8 cellular contexts compared by ENCODE assay signal in genomic region chr17:8162232-8162996, GRCh38. TPM values are rescaled to one million over a fixed set of nuclear protein-coding genes. Genes with fewer than 3 reads are reported as not detected.
DNase-seq lines count a peak whose midpoint lies in the region; ATAC-seq, FAIRE-seq and TF ChIP-seq lines count a peak whose summit lies in the region.

A gene with protein sequence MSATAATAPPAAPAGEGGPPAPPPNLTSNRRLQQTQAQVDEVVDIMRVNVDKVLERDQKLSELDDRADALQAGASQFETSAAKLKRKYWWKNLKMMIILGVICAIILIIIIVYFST (minus strand): TSS chr17:8162948. CDS start chr17:8162879, 69 bp downstream.

- H3K27me3 ChIP-seq in ascending aorta: no peaks in the 10 kb centered on the region
- H3K27me3 ChIP-seq in hepatocyte: no peaks in the 10 kb centered on the region

- intact Hi-C loops in ascending aorta (cut with DNase I): loop anchor here (2.0 kb wide), 1 partner anchor 24 kb away; no protein-coding TSS in a partner anchor
- intact Hi-C loops in sciatic nerve (cut with DNase I): no loop called here

- no peaks in the 10 kb centered on the region for H3K9me2 ChIP-seq in hepatocyte (replicated peaks; ENCODE audit: insufficient read depth)

- peak within 1 kb of the TSS; percentile 99 to 100 for H3K27ac ChIP-seq in ascending aorta
- peak within 1 kb of the TSS; percentile 100 for H3K27ac ChIP-seq in hepatocyte

- under 1% methylated on average over 41 of the region's 75 CpGs for WGBS in hepatocyte (ENCODE audit: low lambda C conversion rate, missing lambda C conversion rate)

- peak within 1 kb of the TSS; percentile 91 to 100 for H3K4me3 ChIP-seq in ascending aorta
- peak within 1 kb of the TSS; percentile 100 for H3K4me3 ChIP-seq in hepatocyte

- H2AFZ ChIP-seq in hepatocyte: peak within 1 kb of the TSS; percentile 95

- peaks cover 27% of the 10 kb centered on the region for H3K79me2 ChIP-seq in hepatocyte

- no peak for DNase-seq in GM12891 (ENCODE audit: insufficient read length, low spot score)
- peak; percentile 45 for DNase-seq in HT1080 (ENCODE audit: low read depth)
- DNase-seq in ascending aorta (ENCODE audit: low spot score in 2 of 2): peak in 1 of 2 donors; percentile 92
- peak; percentile 94 for DNase-seq in hepatocyte (ENCODE audit: low spot score)
- DNase-seq in sciatic nerve (ENCODE audit: low spot score): peak; percentile 92
- DNase-seq in NCI-H526 treated with DMSO at 0.1 percent for 48 hours (lab: John Stamatoyannopoulos, UW): no peak

- peak; percentile 60 for ATAC-seq in sciatic nerve
- ATAC-seq in GM21576 (IDR thresholded peaks at IDR 0.05; ENCODE audit: unreplicated experiment): no peak

- H3K9me3 ChIP-seq in ascending aorta (no peaks in the 10 kb centered on the region), hepatocyte (ENCODE audit: low read depth) (no peaks in the 10 kb centered on the region)

- H3K27ac Mint-ChIP-seq in T-helper 1 cell treated with Interleukin-12 subunit alpha and Interleukin-12 subunit beta and Interleukin-4 antibody, amounts not matched to agents 30 μg/mL and 1 μg/mL, for 36 hours: peak within 1 kb of the TSS; percentile 98

- H3K9me3 Mint-ChIP-seq in T-helper 1 cell treated with Interleukin-12 subunit alpha and Interleukin-12 subunit beta and Interleukin-4 antibody, amounts not matched to agents 30 μg/mL and 1 μg/mL, for 36 hours: no peaks in the 10 kb centered on the region

- H3K4me1 ChIP-seq in ascending aorta: peaks cover 21 to 42% of the 10 kb centered on the region in 2 donors
- H3K4me1 ChIP-seq in hepatocyte (ENCODE audit: insufficient read depth): peaks cover 25% of the 10 kb centered on the region

- no peak for TF ChIP-seq CTCF in ascending aorta (IDR thresholded peaks at IDR 0.05)
- TF ChIP-seq CTCF in hepatocyte (IDR thresholded peaks at IDR 0.05; ENCODE audit: poor library complexity): no peak

- peak; percentile 70; the same call in 1 of the 2 replicates for TF ChIP-seq POLR2A in GM12891 (IDR thresholded peaks at IDR 0.05; ENCODE audit: low read depth, low read length)

- no peaks in the 10 kb centered on the region for H3K27me3 Mint-ChIP-seq in T-helper 1 cell treated with Interleukin-12 subunit alpha and Interleukin-12 subunit beta and Interleukin-4 antibody, amounts not matched to agents 30 μg/mL and 1 μg/mL, for 36 hours (ENCODE audit: low read depth)

- H3K4me2 ChIP-seq in hepatocyte: peak within 1 kb of the TSS; percentile 99

- H4K20me1 ChIP-seq in hepatocyte (ENCODE audit: insufficient read depth, poor library complexity, severe bottlenecking): peaks cover 5% of the 10 kb centered on the region

- H3K36me3 ChIP-seq in ascending aorta: peaks cover 15 to 23% of the 10 kb centered on the region in 2 donors
- no peaks in the 10 kb centered on the region for H3K36me3 ChIP-seq in hepatocyte (replicated peaks; ENCODE audit: insufficient read depth, low read depth)

- H3K36me3 Mint-ChIP-seq in T-helper 1 cell treated with Interleukin-12 subunit alpha and Interleukin-12 subunit beta and Interleukin-4 antibody, amounts not matched to agents 30 μg/mL and 1 μg/mL, for 36 hours (ENCODE audit: low read depth): peaks cover 30% of the 10 kb centered on the region

- peak; percentile 91 for FAIRE-seq in GM12891 (lab: Jason Lieb, UNC)

- H3K4me3 Mint-ChIP-seq in T-helper 1 cell treated with Interleukin-12 subunit alpha and Interleukin-12 subunit beta and Interleukin-4 antibody, amounts not matched to agents 30 μg/mL and 1 μg/mL, for 36 hours: peak within 1 kb of the TSS; percentile 86

- H3K4me1 Mint-ChIP-seq in T-helper 1 cell treated with Interleukin-12 subunit alpha and Interleukin-12 subunit beta and Interleukin-4 antibody, amounts not matched to agents 30 μg/mL and 1 μg/mL, for 36 hours (ENCODE audit: low read depth): peaks cover 49% of the 10 kb centered on the region

TF ChIP-seq in GM12891, 5 proteins besides CTCF, POLR2A, EP300 and RAD21:
- TF ChIP-seq POLR2AphosphoS5 (IDR thresholded peaks at IDR 0.05; ENCODE audit: low read depth, low read length) (peak; percentile 68; the same call in 1 of the 2 replicates), TAF1 (IDR thresholded peaks at IDR 0.05; ENCODE audit: low read depth, low read length) (peak; percentile 48; the same call in 1 of the 2 replicates), POU2F2 (IDR thresholded peaks at IDR 0.05; ENCODE audit: low read depth, low read length) (no peak)

RNA-seq across cellular contexts. Expression of the gene that starts here (rescaled TPM):
- polyA plus RNA-seq in GM12891 (2012; ENCODE audit: low read depth, missing spikeins): 40.0 TPM
- total RNA-seq in HT1080 (2014; rRNA removed; shearing (Covaris generic)): 2.7 and 4.6 TPM in 2 replicates
- polyA plus RNA-seq in HT1080 (2015; cell fraction: cytosol; rRNA removed): 28.6 and 32.3 TPM in 2 replicates
- polyA plus RNA-seq in HT1080 (2015; cell fraction: nucleus; rRNA removed): 42.1 and 43.6 TPM in 2 replicates
- total RNA-seq in ascending aorta (28.3 TPM), hepatocyte (8.2 and 8.5 TPM in 2 replicates), sciatic nerve (108 TPM)
- polyA plus RNA-seq in hepatocyte: 44.6 and 85.7 TPM in 2 replicates

Comparison
In these comparisons a context has a peak if more than half of its experiments do, and no peak if none do; other contexts are left out.
1. DNase-seq: peak in HT1080 (single experiment), hepatocyte (single experiment) and sciatic nerve (single experiment); none in GM12891 (single experiment) and NCI-H526 treated with DMSO at 0.1 percent for 48 hours (single experiment).